Comparison of ENCODE assay signal across 25 cellular contexts in genomic region chr13:102299366-102299765, GRCh38.
"Had no signal": no experiment of that assay in that cellular context is flagged by ENCODE, and none has a peak within 500 bp of the region (broad histone marks: within the 10 kb centered on the region; RNA-seq: fewer than 3 reads in every experiment).

No MANE protein-coding gene starts in this region.

- DNase-seq: naive thymus-derived CD4-positive, alpha-beta T cell; natural killer cell; occipital lobe; ovary; posterior cingulate gyrus; psoas muscle; right cardiac atrium; spleen; stimulated activated CD4-positive, alpha-beta T cell treated with anti-CD3 and anti-CD28 coated beads, Interleukin-12 subunit alpha, Interleukin-12 subunit beta, amount 100 ng/mL, for 4 hours; stimulated activated CD4-positive, alpha-beta T cell treated with anti-CD3 and anti-CD28 coated beads, Interleukin-1b, Interleukin-23, amount 100 ng/mL, for 48 hours; stimulated activated CD4-positive, alpha-beta T cell treated with anti-CD3 and anti-CD28 coated beads, Interleukin-4, amount 100 ng/mL, for 1 hour; stimulated activated CD4-positive, alpha-beta T cell treated with anti-CD3 and anti-CD28 coated beads, Interleukin-4, amount 100 ng/mL, for 4 hours; stimulated activated CD8-positive, alpha-beta memory T cell treated with anti-CD3 and anti-CD28 coated beads, Interleukin-4, amount 100 ng/mL, for 48 hours; stimulated activated naive CD4-positive, alpha-beta T cell; stimulated activated naive CD8-positive, alpha-beta T cell treated with anti-CD3 and anti-CD28 coated beads, Interleukin-15, amount 100 ng/mL, for 72 hours; stimulated activated naive CD8-positive, alpha-beta T cell treated with anti-CD3 and anti-CD28 coated beads, Interleukin-15, Interleukin-2, amounts not matched to agents 100 U/mL and 50 U/mL, for 24 hours; thyroid gland; upper lobe of right lung; uterus had no signal

- H3K4me3 ChIP-seq: neural progenitor cell, ovary, psoas muscle, skin epidermis, smooth muscle cell, spleen, thoracic aorta, thyroid gland, tibial nerve, upper lobe of right lung, uterus had no signal

- H3K9me3 ChIP-seq: ovary, psoas muscle, spleen, thoracic aorta, thyroid gland, tibial nerve, upper lobe of right lung, uterus had no signal

- H3K4me1 ChIP-seq: neural progenitor cell, parathyroid adenoma, psoas muscle, spleen, thyroid gland, tibial nerve, uterus had no signal

- H3K27me3 ChIP-seq: neural progenitor cell, ovary, spleen, thyroid gland, tibial nerve, upper lobe of right lung, uterus had no signal

- H3K27ac ChIP-seq: neural progenitor cell, ovary, parathyroid adenoma, psoas muscle, skin epidermis, spleen, thoracic aorta, thyroid gland, tibial nerve, upper lobe of right lung, uterus had no signal

- H3K4me2 ChIP-seq: neural progenitor cell, smooth muscle cell had no signal

- H3K79me2 ChIP-seq: parathyroid adenoma had no signal

- H3K36me3 ChIP-seq: neural progenitor cell, ovary, spleen, thoracic aorta, thyroid gland, tibial nerve, upper lobe of right lung, uterus had no signal

- H3K9ac ChIP-seq: neural progenitor cell, parathyroid adenoma had no signal

- H2AFZ ChIP-seq: neural progenitor cell, parathyroid adenoma had no signal
